17 cellular contexts compared by ENCODE assay signal in the genomic region with DNA sequence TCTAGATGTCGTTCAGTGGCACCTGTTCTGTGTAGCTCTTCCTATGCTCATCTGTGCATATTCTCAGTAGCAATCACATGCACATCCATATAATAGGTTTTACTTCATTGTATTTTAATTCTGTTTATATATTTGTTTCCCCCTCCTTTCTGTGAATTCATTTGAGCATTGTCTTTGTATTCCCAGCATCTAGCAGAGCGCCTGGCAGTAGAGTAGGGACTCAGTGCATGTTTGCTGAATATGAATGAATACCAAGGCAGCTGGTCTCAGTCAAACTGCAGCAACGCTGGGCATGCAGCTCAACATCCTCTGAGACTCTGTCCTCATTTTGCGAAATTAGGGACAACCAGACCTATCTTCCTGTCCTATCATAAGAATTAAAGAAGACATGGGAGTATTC.
A peak's percentile ranks its signal among the peaks of the same experiment; 100 is the strongest.
DNase-seq lines count a peak whose midpoint lies in the region; ATAC-seq and TF ChIP-seq lines count a peak whose summit lies in the region.
"Had no signal": no experiment of that assay in that cellular context is flagged by ENCODE, and none has a peak within 500 bp of the region (broad histone marks: within the 10 kb centered on the region; RNA-seq: fewer than 3 reads in every experiment).

No MANE protein-coding gene starts in this region.

- TF ChIP-seq CTCF in dorsolateral prefrontal cortex (IDR thresholded peaks at IDR 0.05 in 54 of 56, conservative IDR thresholded peaks at IDR 0.05 in 2 of 56; ENCODE audit: low read depth in 1 of 56, partially characterized antibody in 56 of 56) (no peak), psoas muscle (IDR thresholded peaks at IDR 0.05) (no peak)

- intact Hi-C loops in dorsolateral prefrontal cortex (cut with DNase I) (loop anchor here (1.0 to 10.0 kb wide), 6 partner anchors 72 to 334 kb away; a partner anchor contains a TSS), psoas muscle (cut with DNase I) (no loop called here)
- intact Hi-C loops in naive thymus-derived CD4-positive, alpha-beta T cell (cut with micrococcal nuclease), result no loop called here

- H3K4me1 Mint-ChIP-seq in naive thymus-derived CD4-positive, alpha-beta T cell, result peaks cover 0 to 6% (median 0%) of the 10 kb centered on the region in 7 donors
- H3K4me1 Mint-ChIP-seq: CD4-positive, CD25-positive, alpha-beta regulatory T cell; H9 had no signal

- peaks cover 0 to 12% (median 0%) of the 10 kb centered on the region in 5 donors for H3K27me3 Mint-ChIP-seq in naive thymus-derived CD4-positive, alpha-beta T cell
- H3K27me3 Mint-ChIP-seq: CD4-positive, CD25-positive, alpha-beta regulatory T cell had no signal

- H3K27me3 ChIP-seq in dorsolateral prefrontal cortex, result no peaks in the 10 kb centered on the region
- H3K27me3 ChIP-seq in psoas muscle (ENCODE audit: insufficient read depth in 3 of 3, low read length in 2 of 3), result no peaks in the 10 kb centered on the region
- H3K27me3 ChIP-seq in naive thymus-derived CD4-positive, alpha-beta T cell (ENCODE audit: control insufficient read depth in 2 of 2, insufficient read depth in 2 of 2, low read length in 2 of 2), result no peaks in the 10 kb centered on the region

- H3K27ac Mint-ChIP-seq in naive thymus-derived CD4-positive, alpha-beta T cell, result no peak overlapping the region
- H3K27ac Mint-ChIP-seq: CD4-positive, CD25-positive, alpha-beta regulatory T cell; H9 had no signal

- H3K4me1 ChIP-seq in psoas muscle, result peaks cover 39% of the 10 kb centered on the region
- H3K4me1 ChIP-seq in naive thymus-derived CD4-positive, alpha-beta T cell (ENCODE audit: control insufficient read depth in 2 of 2, insufficient read depth in 2 of 2, low read length in 2 of 2), result no peaks in the 10 kb centered on the region

- POLR2A ChIA-PET in naive thymus-derived CD4-positive, alpha-beta T cell (lab: Charles Lee), result no interaction called here

- peak; percentile 67 for DNase-seq in G401 (ENCODE audit: low spot score)
- DNase-seq in dorsolateral prefrontal cortex, result peak in 9 of 10 donors; percentile 25 to 76 (median 53)
- peak; percentile 77 for DNase-seq in midbrain (lab: John Stamatoyannopoulos, UW)
- no peak for DNase-seq in psoas muscle
- DNase-seq in naive thymus-derived CD4-positive, alpha-beta T cell, result no peak
- no peak for DNase-seq in activated T-cell treated with anti-CD3 and anti-CD28 coated beads, Interleukin-2, amount 50 U/mL, for 1 hour
- no peak for DNase-seq in stimulated activated CD8-positive, alpha-beta memory T cell treated with anti-CD3 and anti-CD28 coated beads, Interleukin-4, amount 100 ng/mL, for 48 hours
- no peak for DNase-seq in islet precursor cell
- DNase-seq: CD4-positive, CD25-positive, alpha-beta regulatory T cell; H9; MM.1S; NCI-H1105; NCI-H1694 treated with DMSO at 0.1 percent for 48 hours; NCI-H2171 treated with DMSO at 0.1 percent for 48 hours; NCI-H510A had no signal

- peaks cover 0 to 2% (median 0%) of the 10 kb centered on the region in 11 donors for H3K9me3 Mint-ChIP-seq in naive thymus-derived CD4-positive, alpha-beta T cell

- no peak overlapping the region for H3K4me3 Mint-ChIP-seq in naive thymus-derived CD4-positive, alpha-beta T cell
- H3K4me3 Mint-ChIP-seq: CD4-positive, CD25-positive, alpha-beta regulatory T cell; H9 had no signal

- ATAC-seq in psoas muscle, result peak in 3 of 4 donors; percentile 23 to 28 (median 25)
- no peak for ATAC-seq in naive thymus-derived CD4-positive, alpha-beta T cell
- ATAC-seq: GM12878, HepG2 had no signal

- H3K27ac ChIP-seq in dorsolateral prefrontal cortex (peak overlapping the region; percentile 14 to 92 (median 85)), psoas muscle (no peak overlapping the region)
- no peak overlapping the region for H3K27ac ChIP-seq in naive thymus-derived CD4-positive, alpha-beta T cell (ENCODE audit: low read depth, low read length)

- no peaks in the 10 kb centered on the region for H3K9me3 ChIP-seq in psoas muscle
- H3K9me3 ChIP-seq in naive thymus-derived CD4-positive, alpha-beta T cell (ENCODE audit: control insufficient read depth in 2 of 3, low read length in 3 of 3), result no peaks in the 10 kb centered on the region

- no peaks in the 10 kb centered on the region for H3K36me3 Mint-ChIP-seq in naive thymus-derived CD4-positive, alpha-beta T cell
- H3K36me3 Mint-ChIP-seq: CD4-positive, CD25-positive, alpha-beta regulatory T cell had no signal

- in situ Hi-C loops in G401 (cut with HindIII; ENCODE audit: low sequenced_read_pairs), result no loop called here

- peak overlapping the region in 57 of 59 donors; percentile 2 to 60 (median 37) for H3K4me3 ChIP-seq in dorsolateral prefrontal cortex
- no peak overlapping the region for H3K4me3 ChIP-seq in psoas muscle
- H3K4me3 ChIP-seq in naive thymus-derived CD4-positive, alpha-beta T cell (ENCODE audit: low read length), result no peak overlapping the region
- H3K4me3 ChIP-seq: GM12878 had no signal

- WGBS in psoas muscle, 3 donors, result 53 to 75% (median 59%) methylated on average over 4 of the region's 4 CpGs

- CTCF ChIA-PET in naive thymus-derived CD4-positive, alpha-beta T cell (lab: Charles Lee), result no interaction called here

- no peaks in the 10 kb centered on the region for H3K36me3 ChIP-seq in psoas muscle (ENCODE audit: insufficient read depth in 1 of 2, low read depth in 1 of 2)
- no peaks in the 10 kb centered on the region for H3K36me3 ChIP-seq in naive thymus-derived CD4-positive, alpha-beta T cell (ENCODE audit: control insufficient read depth in 2 of 3, insufficient read depth in 3 of 3, low read length in 3 of 3)

Comparison
In these comparisons a context has a peak if more than half of its experiments do, and no peak if none do; other contexts are left out.
1. DNase-seq: peak in G401 (single experiment), dorsolateral prefrontal cortex (9 of 10) and midbrain (single experiment); none in psoas muscle (0 of 2), naive thymus-derived CD4-positive, alpha-beta T cell (0 of 9), activated T-cell treated with anti-CD3 and anti-CD28 coated beads, Interleukin-2, amount 50 U/mL, for 1 hour (single experiment), stimulated activated CD8-positive, alpha-beta memory T cell treated with anti-CD3 and anti-CD28 coated beads, Interleukin-4, amount 100 ng/mL, for 48 hours (single experiment) and islet precursor cell (single experiment).
2. H3K27ac ChIP-seq: peak in dorsolateral prefrontal cortex (59 of 59); none in psoas muscle (single experiment) and naive thymus-derived CD4-positive, alpha-beta T cell (single experiment).
3. H3K4me3 ChIP-seq: peak in dorsolateral prefrontal cortex (57 of 59); none in psoas muscle (single experiment) and naive thymus-derived CD4-positive, alpha-beta T cell (single experiment).
4. intact Hi-C loops: an anchor here in dorsolateral prefrontal cortex (1.0 to 10.0 kb wide); none called in psoas muscle and naive thymus-derived CD4-positive, alpha-beta T cell.